In the genomic region with DNA sequence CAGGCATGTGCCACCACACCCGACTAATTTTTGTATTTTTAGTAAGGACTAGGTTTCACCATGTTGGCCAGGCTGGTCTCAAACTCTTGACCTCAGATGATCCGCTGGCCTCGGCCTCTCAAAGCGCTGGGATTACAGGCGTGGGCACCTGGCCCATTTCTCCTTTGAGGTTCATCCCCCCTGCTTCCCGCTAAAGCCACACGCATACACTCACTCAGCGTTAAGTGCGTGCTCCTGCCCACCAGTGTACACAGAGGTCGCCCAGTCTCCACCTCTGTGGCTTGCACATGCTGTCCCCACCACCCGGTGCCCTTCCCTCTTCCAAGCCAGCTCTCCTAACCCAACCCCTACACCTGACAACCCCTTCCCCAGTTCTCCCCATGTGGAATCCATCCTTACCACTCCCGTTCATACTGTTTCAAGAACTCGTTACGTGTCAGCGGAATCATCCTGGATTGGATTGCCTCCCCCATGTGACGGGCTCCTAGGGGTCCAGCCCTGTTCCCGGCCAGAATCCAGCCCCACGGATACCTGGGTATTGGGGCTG, we compare ENCODE assay signal across 10 cellular contexts. TPM values are rescaled to one million over a fixed set of nuclear protein-coding genes. Genes with fewer than 3 reads are reported as not detected.
A peak's percentile ranks its signal among the peaks of the same experiment; 100 is the strongest.
DNase-seq lines count a peak whose midpoint lies in the region; ATAC-seq, FAIRE-seq and TF ChIP-seq lines count a peak whose summit lies in the region.
"Had no signal": no experiment of that assay in that cellular context is flagged by ENCODE, and none has a peak within 500 bp of the region (broad histone marks: within the 10 kb centered on the region; RNA-seq: fewer than 3 reads in every experiment).

No MANE protein-coding gene starts in this region.

- peak overlapping the region; percentile 90 for H3K4me3 Mint-ChIP-seq in HFFc6

- H3K4me1 ChIP-seq in adipocyte (ENCODE audit: control insufficient read depth, insufficient read depth, low read length) (peaks cover 10% of the 10 kb centered on the region), mononuclear cell (ENCODE audit: insufficient read depth, low read length) (peaks cover 51% of the 10 kb centered on the region)

- H3K27me3 Mint-ChIP-seq in HFFc6 (ENCODE audit: insufficient read depth) = peaks cover 19% of the 10 kb centered on the region

- H3K9ac ChIP-seq in adipocyte (ENCODE audit: low read length) = peak overlapping the region; percentile 69

- TF ChIP-seq CTCF in AG04449 (IDR thresholded peaks at IDR 0.05; ENCODE audit: insufficient read depth, low read length, missing control alignments) (no peak), HFFc6 (IDR thresholded peaks at IDR 0.05) (no peak), D721Med (IDR thresholded peaks at IDR 0.05; ENCODE audit: insufficient read depth, missing control alignments) (no peak)

- H3K9me3 ChIP-seq in adipocyte (ENCODE audit: control insufficient read depth, low read length) = peaks cover 17% of the 10 kb centered on the region
- H3K9me3 ChIP-seq in mononuclear cell (ENCODE audit: low read depth, low read length) = no peaks in the 10 kb centered on the region

- DNase-seq in AG04449 (ENCODE audit: low read depth, low spot score) (no peak), HFFc6 (no peak), adipocyte (ENCODE audit: low read depth) (no peak), D721Med (ENCODE audit: insufficient read length, low spot score) (no peak), NCI-H774 (lab: John Stamatoyannopoulos, UW) (no peak)
- DNase-seq in stimulated activated CD4-positive, alpha-beta T cell treated with anti-CD3 and anti-CD28 coated beads, Interleukin-12 subunit alpha, Interleukin-12 subunit beta, amount 100 ng/mL, for 4 hours = no peak
- DNase-seq: DMS79 treated with DMSO at 0.1 percent for 48 hours, hippocampal formation had no signal

- H3K4me1 Mint-ChIP-seq in HFFc6 (ENCODE audit: low read depth) = peaks cover 23% of the 10 kb centered on the region

- ATAC-seq in GM19324 (IDR thresholded peaks at IDR 0.05; ENCODE audit: low FRiP score, unreplicated experiment) = no peak

- no peak overlapping the region for H3K27ac Mint-ChIP-seq in HFFc6

- POLR2A ChIA-PET in AG04449 (lab: Yijun Ruan, JAX) = no interaction called here

- H3K36me3 Mint-ChIP-seq in HFFc6 (ENCODE audit: low read depth) = peaks cover 8% of the 10 kb centered on the region

- H3K27me3 ChIP-seq in adipocyte (replicated peaks; ENCODE audit: control insufficient read depth, insufficient read depth, low read length) (peaks cover 10% of the 10 kb centered on the region), mononuclear cell (ENCODE audit: insufficient read depth, low read length) (no peaks in the 10 kb centered on the region)

- FAIRE-seq in D721Med (lab: Jason Lieb, UNC) = no peak

- CTCF ChIA-PET in AG04449 (lab: Yijun Ruan, JAX) = interaction anchor here (0.7 to 7.3 kb wide), 19 partner anchors 6 to 267 kb away, joined by 3 to 126 read pairs (median 3); partner anchors contain the start of gene CYTH4

- no peaks in the 10 kb centered on the region for H3K36me3 ChIP-seq in adipocyte (ENCODE audit: control insufficient read depth, insufficient read depth, low read length, severe bottlenecking)

- H3K9me3 Mint-ChIP-seq in HFFc6 = peaks cover 23% of the 10 kb centered on the region

- peak overlapping the region; percentile 19 for H3K4me3 ChIP-seq in AG04449 (ENCODE audit: low read depth, low read length)
- peak overlapping the region; percentile 78 for H3K4me3 ChIP-seq in adipocyte (ENCODE audit: low read length)
- H3K4me3 ChIP-seq in mononuclear cell (ENCODE audit: low read length) = peak overlapping the region; percentile 46

RNA-seq across cellular contexts. Expression of gene CYTH4, which starts 15.7 kb away (rescaled TPM):
- total RNA-seq in HFFc6 (2021; fragmentation: NEBNext Ultra II Directional; extraction: Animal tissue kit (Norgen Biotek cat#: 25700)) = under 1 TPM in 1 of 6 experiments, not detected in 5; 0.28 TPM
- 124 TPM for total RNA-seq in mononuclear cell

RNA-seq across cellular contexts. Expression of gene RAC2, which starts 22.6 kb away (rescaled TPM):
- 10 to 100 TPM; 29.9 to 57.2 (median 53.5) TPM for total RNA-seq in HFFc6 (2021; fragmentation: NEBNext Ultra II Directional; extraction: Animal tissue kit (Norgen Biotek cat#: 25700))
- 107 TPM for total RNA-seq in mononuclear cell

RNA-seq across cellular contexts. Expression of gene SSTR3, which starts 54.4 kb away (rescaled TPM):
- total RNA-seq in HFFc6 (2021; fragmentation: NEBNext Ultra II Directional; extraction: Animal tissue kit (Norgen Biotek cat#: 25700)) = not detected
- total RNA-seq in mononuclear cell = 2.4 TPM

Comparison
In these comparisons a context has a peak if more than half of its experiments do, and no peak if none do; other contexts are left out.
1. H3K4me3 ChIP-seq: peak in every context shown above with its lines; median percentile 78 in adipocyte; 46 in mononuclear cell; 19 in AG04449.
2. RNA of gene CYTH4, which starts 15.7 kb away (total RNA-seq): 124 TPM in mononuclear cell (single experiment); 0.28 TPM in HFFc6; every median in the first group is over 10 times any median in the second.